8 cellular contexts compared by ENCODE assay signal in genomic region chr1:31644560-31645273, GRCh38. TPM values are rescaled to one million over a fixed set of nuclear protein-coding genes. Genes with fewer than 3 reads are reported as not detected.
A peak's percentile ranks its signal among the peaks of the same experiment; 100 is the strongest.
DNase-seq lines count a peak whose midpoint lies in the region; ATAC-seq and TF ChIP-seq lines count a peak whose summit lies in the region.

Gene PEF1 (minus strand): TSS chr1:31644876. CDS start chr1:31644864, 12 bp downstream.

- DNase-seq in AG10803 (ENCODE audit: low read depth) (peak; percentile 96), NCI-H510A (lab: John Stamatoyannopoulos, UW) (peak; percentile 98), cerebellum (ENCODE audit: low spot score) (peak; percentile 100), islet precursor cell (peak; percentile 99)
- DNase-seq in activated CD4-positive, alpha-beta T cell treated with anti-CD3 and anti-CD28 coated beads for 1 hour: peak; percentile 99
- DNase-seq in stimulated activated CD4-positive, alpha-beta T cell treated with anti-CD3 and anti-CD28 coated beads, Interleukin-12 subunit alpha, Interleukin-12 subunit beta, amount 100 ng/mL, for 48 hours (ENCODE audit: low read depth in 2 of 3, low spot score in 1 of 3): peak; percentile 98 to 99 (median 98)

- peak within 1 kb of the TSS; percentile 96 for H3K4me3 ChIP-seq in AG10803 (ENCODE audit: low read length)

- ATAC-seq in GM19043 (IDR thresholded peaks at IDR 0.05; ENCODE audit: low read depth, unreplicated experiment) (peak; percentile 96), HG03378 (IDR thresholded peaks at IDR 0.05; ENCODE audit: unreplicated experiment) (peak; percentile 79)

- TF ChIP-seq CTCF in AG10803 (conservative IDR thresholded peaks at IDR 0.05; ENCODE audit: low read length): no peak

RNA-seq across cellular contexts. Expression of gene PEF1, which starts in this region (rescaled TPM):
- 29.2 TPM for total RNA-seq in cerebellum

Comparison
In these comparisons a context has a peak if more than half of its experiments do, and no peak if none do; other contexts are left out.
1. Peak in every context shown above with its lines: DNase-seq, ATAC-seq and H3K4me3 ChIP-seq.